In genomic region chr7:21338728-21339164, GRCh38 we compare ENCODE assay signal across 10 cellular contexts.
DNase-seq lines count a peak whose midpoint lies in the region; ATAC-seq, FAIRE-seq and TF ChIP-seq lines count a peak whose summit lies in the region.
"Had no signal": no experiment of that assay in that cellular context is flagged by ENCODE, and none has a peak within 500 bp of the region (broad histone marks: within the 10 kb centered on the region; RNA-seq: fewer than 3 reads in every experiment).

No MANE protein-coding gene starts in this region.

- CTCF ChIA-PET in GM12878 (lab: Yijun Ruan, JAX): interaction anchor here (0.6 to 1.9 kb wide), 3 partner anchors 15 to 251 kb away, joined by 3 to 4 read pairs (median 3); no protein-coding TSS in a partner anchor
- CTCF ChIA-PET in SK-N-SH (lab: Yijun Ruan, JAX): interaction anchor here (0.6 kb wide), 1 partner anchor 44 kb away, joined by 4 read pairs; no protein-coding TSS in a partner anchor

- 50% methylated on average over 4 of the region's 4 CpGs for WGBS in GM12878 (ENCODE audit: insufficient coverage, insufficient replicate concordance, low lambda C conversion rate, missing lambda C conversion rate)
- WGBS in SK-N-SH (ENCODE audit: low lambda C conversion rate): 6% methylated on average over 4 of the region's 4 CpGs

- ATAC-seq in GM18520 (IDR thresholded peaks at IDR 0.05; ENCODE audit: unreplicated experiment) (peak; percentile 66), GM12878 (no peak)
- ATAC-seq: left colon had no signal

- H3K4me3 ChIP-seq in GM12878 (no peak overlapping the region), SK-N-SH (ENCODE audit: low read depth in 2 of 2, low read length in 1 of 2) (no peak overlapping the region)

- H4K20me1 ChIP-seq in GM12878 (ENCODE audit: control insufficient read depth, insufficient read depth): no peaks in the 10 kb centered on the region
- no peaks in the 10 kb centered on the region for H4K20me1 ChIP-seq in SK-N-SH (ENCODE audit: insufficient read depth)

- H3K9me2 ChIP-seq in SK-N-SH: no peaks in the 10 kb centered on the region

- H3K27ac ChIP-seq in GM12878 (ENCODE audit: control insufficient read depth, insufficient read depth): no peak overlapping the region
- no peak overlapping the region for H3K27ac ChIP-seq in SK-N-SH (ENCODE audit: low read depth in 2 of 2, low read length in 1 of 2)

- H2AFZ ChIP-seq in GM12878 (ENCODE audit: control insufficient read depth, low read depth, low read length): no peak overlapping the region; the same call in 1 of the 2 replicates
- H2AFZ ChIP-seq in SK-N-SH (ENCODE audit: low read depth): no peak overlapping the region

- no TSS peak for BruUV-seq in GM12878 (replicated peaks; lab: Mats Ljungman, UMichigan)

- no peaks in the 10 kb centered on the region for H3K27me3 ChIP-seq in GM12878 (replicated peaks in 1 of 2; ENCODE audit: control insufficient read depth in 2 of 2, insufficient read depth in 2 of 2, low read length in 1 of 2)
- H3K27me3 ChIP-seq in SK-N-SH (ENCODE audit: insufficient read depth): peaks cover 10% of the 10 kb centered on the region; the same call in 1 of the 2 replicates

- H3K9me3 ChIP-seq in GM12878 (replicated peaks; ENCODE audit: control insufficient read depth, insufficient read depth, low read length) (no peaks in the 10 kb centered on the region; the same call in 1 of the 3 replicates), SK-N-SH (no peaks in the 10 kb centered on the region)

- intact Hi-C loops in GM12878 (cut with micrococcal nuclease; ENCODE audit: unreplicated experiment): no loop called here

- no peak for TF ChIP-seq EP300 in GM12878 (IDR thresholded peaks at IDR 0.05; ENCODE audit: borderline replicate concordance in 1 of 2, control insufficient read depth in 1 of 2, low read depth in 2 of 2, low read length in 2 of 2)
- TF ChIP-seq EP300 in SK-N-SH (IDR thresholded peaks at IDR 0.05; ENCODE audit: borderline replicate concordance in 1 of 2, low read depth in 1 of 2, low read length in 1 of 2): no peak

- H3K4me2 ChIP-seq in GM12878 (ENCODE audit: control insufficient read depth, insufficient read depth) (no peak overlapping the region), SK-N-SH (no peak overlapping the region)

- FAIRE-seq in GM12878 (lab: Jason Lieb, UNC) (no peak), urothelium cell line (lab: Jason Lieb, UNC) (no peak)
- FAIRE-seq: D721Med had no signal

- no peaks in the 10 kb centered on the region for H3K36me3 ChIP-seq in GM12878 (ENCODE audit: control insufficient read depth in 2 of 2, insufficient read depth in 2 of 2, low read length in 1 of 2)
- no peaks in the 10 kb centered on the region for H3K36me3 ChIP-seq in SK-N-SH (replicated peaks in 1 of 2; ENCODE audit: control insufficient read depth in 1 of 2, insufficient read depth in 2 of 2, low read length in 1 of 2)

- TF ChIP-seq RAD21 in GM12878 (IDR thresholded peaks at IDR 0.05; ENCODE audit: insufficient read depth, low read depth, low read length) (no peak), SK-N-SH (IDR thresholded peaks at IDR 0.05; ENCODE audit: low read length) (no peak)

- H3K4me1 ChIP-seq in GM12878 (ENCODE audit: control insufficient read depth, insufficient read depth, low read length): no peaks in the 10 kb centered on the region
- no peaks in the 10 kb centered on the region for H3K4me1 ChIP-seq in SK-N-SH (ENCODE audit: control insufficient read depth in 1 of 2, insufficient read depth in 2 of 2, low read depth in 1 of 2, low read length in 1 of 2)

- TF ChIP-seq POLR2A in GM12878 (IDR thresholded peaks at IDR 0.05; ENCODE audit: low read depth, low read length): no peak

- no peaks in the 10 kb centered on the region for H3K79me2 ChIP-seq in GM12878 (ENCODE audit: control insufficient read depth, insufficient read depth, low read length)
- H3K79me2 ChIP-seq in SK-N-SH (ENCODE audit: insufficient read depth): no peaks in the 10 kb centered on the region

- in situ Hi-C loops in GM12878 (cut with MboI): no loop called here

- TF ChIP-seq CTCF in GM12878 (IDR thresholded peaks at IDR 0.05 in 2 of 3, conservative IDR thresholded peaks at IDR 0.05 in 1 of 3; ENCODE audit: control insufficient read depth in 2 of 3, extremely low read depth in 1 of 3, insufficient read depth in 1 of 3, low read depth in 3 of 3, low read length in 3 of 3) (no peak), SK-N-SH (IDR thresholded peaks at IDR 0.05) (no peak)

- RAD21 ChIA-PET in GM12878 (lab: Charles Lee; ENCODE audit: unreplicated experiment): interaction anchor here (0.9 to 1.8 kb wide), 2 partner anchors 8 to 74 kb away, joined by 4 to 6 read pairs; no protein-coding TSS in a partner anchor

- H3K9ac ChIP-seq in GM12878 (ENCODE audit: control insufficient read depth, insufficient read depth, low read length) (no peak overlapping the region), SK-N-SH (no peak overlapping the region)

- POLR2A ChIA-PET in GM12878 (lab: Charles Lee): no interaction called here
- POLR2A ChIA-PET in SK-N-SH (lab: Yijun Ruan, JAX): no interaction called here

- peak; percentile 44 to 52 for DNase-seq in activated CD4-positive, alpha-beta T cell treated with anti-CD3 and anti-CD28 coated beads for 4 hours
- DNase-seq in GM12878 (ENCODE audit: low read depth, low spot score) (no peak), NCI-H1436 (lab: John Stamatoyannopoulos, UW) (no peak), SK-N-SH (no peak), urothelium cell line (ENCODE audit: low spot score) (no peak), foreskin melanocyte (no peak)
- DNase-seq in stimulated activated CD4-positive, alpha-beta T cell treated with anti-CD3 and anti-CD28 coated beads, TNF-alpha, amount 100 ng/mL, for 4 hours (ENCODE audit: low read depth in 3 of 3): peak in 2 of 3 experiments; percentile 10 to 24
- DNase-seq: left colon had no signal

- SMC1A ChIA-PET in GM12878 (lab: Charles Lee; ENCODE audit: uncharacterized antibody, unreplicated experiment): interaction anchor here (0.8 to 2.2 kb wide), 9 partner anchors 9 to 129 kb away, joined by 3 to 9 read pairs (median 3); no protein-coding TSS in a partner anchor

- no peaks in the 10 kb centered on the region for H3F3A ChIP-seq in SK-N-SH (replicated peaks; ENCODE audit: insufficient read depth)

TF ChIP-seq in GM12878, 131 proteins besides CTCF, POLR2A, EP300 and RAD21:
- TF ChIP-seq MTA3 (IDR thresholded peaks at IDR 0.05; ENCODE audit: borderline replicate concordance, low read length) (no peak), JUNB (IDR thresholded peaks at IDR 0.05) (peak; percentile 41; the same call in 1 of the 2 replicates), CHD2 (IDR thresholded peaks at IDR 0.05; ENCODE audit: borderline replicate concordance, low read depth, low read length) (no peak)

TF ChIP-seq in SK-N-SH, 30 proteins besides CTCF, POLR2A, EP300 and RAD21 (continues in another document):
- no peak for TF ChIP-seq NRF1 (IDR thresholded peaks at IDR 0.05; ENCODE audit: low read depth, low read length)
- no peak for TF ChIP-seq EZH2phosphoT487 (IDR thresholded peaks at IDR 0.05; ENCODE audit: borderline replicate concordance, low read depth)
- TF ChIP-seq GABPA (IDR thresholded peaks at IDR 0.05; ENCODE audit: low read depth): no peak
- no peak for TF ChIP-seq USF2 (IDR thresholded peaks at IDR 0.05; ENCODE audit: borderline replicate concordance, low read depth, low read length)
- TF ChIP-seq JUND (IDR thresholded peaks at IDR 0.05): no peak
- TF ChIP-seq NFIC (IDR thresholded peaks at IDR 0.05; ENCODE audit: borderline replicate concordance): no peak
- no peak for TF ChIP-seq ELF1 (IDR thresholded peaks at IDR 0.05)
- TF ChIP-seq FOSL2 (IDR thresholded peaks at IDR 0.05; ENCODE audit: borderline replicate concordance, low read depth): no peak
- no peak for TF ChIP-seq REST (IDR thresholded peaks at IDR 0.05; ENCODE audit: low read depth, low read length)
- TF ChIP-seq FOXM1 (IDR thresholded peaks at IDR 0.05; ENCODE audit: low read depth): no peak
- TF ChIP-seq TAF1 (IDR thresholded peaks at IDR 0.05; ENCODE audit: borderline replicate concordance, low read depth, low read length): no peak
- no peak for TF ChIP-seq SIN3A (IDR thresholded peaks at IDR 0.05; ENCODE audit: borderline replicate concordance, low read depth, low read length)
- TF ChIP-seq MAX (IDR thresholded peaks at IDR 0.05; ENCODE audit: low read depth): no peak

Comparison
In these comparisons a context has a peak if more than half of its experiments do, and no peak if none do; other contexts are left out.
1. DNase-seq: peak in activated CD4-positive, alpha-beta T cell treated with anti-CD3 and anti-CD28 coated beads for 4 hours (2 of 2) and stimulated activated CD4-positive, alpha-beta T cell treated with anti-CD3 and anti-CD28 coated beads, TNF-alpha, amount 100 ng/mL, for 4 hours (2 of 3); none in GM12878 (single experiment), NCI-H1436 (single experiment), SK-N-SH (single experiment), urothelium cell line (single experiment) and foreskin melanocyte (single experiment).